ENCODE assay signal across 8 cellular contexts in the genomic region with DNA sequence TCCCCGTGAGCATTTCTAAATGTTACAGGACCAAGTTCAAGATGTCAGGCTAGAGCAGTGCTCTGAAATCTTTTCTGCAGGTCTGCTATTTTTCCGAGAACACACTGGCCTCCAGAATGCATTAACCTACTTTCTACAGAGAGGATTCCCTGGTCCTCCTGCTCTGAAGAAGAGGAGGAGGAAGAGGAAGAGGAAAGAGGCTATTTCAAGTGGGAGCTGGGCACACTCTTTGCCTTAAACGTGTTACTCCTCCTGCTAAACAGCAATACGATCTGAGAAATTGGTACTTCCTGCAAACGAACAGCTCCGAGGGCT.
DNase-seq lines count a peak whose midpoint lies in the region; ATAC-seq, FAIRE-seq and TF ChIP-seq lines count a peak whose summit lies in the region.

No MANE protein-coding gene starts in this region.

- no peaks in the 10 kb centered on the region for H3K36me3 Mint-ChIP-seq in CD4-positive, alpha-beta T cell (ENCODE audit: low read depth)

- peaks cover 11% of the 10 kb centered on the region for H3K23me2 ChIP-seq in H1 (ENCODE audit: low read depth, low read length)

- H3K9ac ChIP-seq in NT2/D1 (ENCODE audit: insufficient read length, low read depth) (peak overlapping the region; percentile 71), H1 (replicated peaks in 1 of 4; ENCODE audit: extremely low read depth in 1 of 4, low read depth in 3 of 4, low read length in 3 of 4) (peak overlapping the region in 2 of 4 experiments; percentile 6 to 51; a peak in 3 of 7 replicates)

- H2BK12ac ChIP-seq in H1 (ENCODE audit: low read depth, low read length) = no peak overlapping the region

- H4K5ac ChIP-seq in H1 (ENCODE audit: insufficient read length, low read depth, low read length) = no peak overlapping the region

- H3K18ac ChIP-seq in H1 (ENCODE audit: extremely low read depth, low read length) = no peak overlapping the region

- H3K9me3 ChIP-seq in CD4-positive, alpha-beta T cell (ENCODE audit: control insufficient read depth, low read length) = no peaks in the 10 kb centered on the region
- H3K9me3 ChIP-seq in NT2/D1 (ENCODE audit: insufficient read depth, low read length) (no peaks in the 10 kb centered on the region), H1 (ENCODE audit: insufficient read depth in 2 of 2, low read depth in 1 of 2, low read length in 1 of 2) (no peaks in the 10 kb centered on the region)

- peaks cover 100% of the 10 kb centered on the region for H3K27me3 Mint-ChIP-seq in CD4-positive, alpha-beta T cell

- no peaks in the 10 kb centered on the region for H3K36me3 ChIP-seq in NT2/D1 (ENCODE audit: insufficient read depth, insufficient read length, low read length)
- no peaks in the 10 kb centered on the region for H3K36me3 ChIP-seq in H1 (ENCODE audit: control insufficient read depth in 2 of 4, insufficient read depth in 4 of 4, low read length in 3 of 4)

- FAIRE-seq in H1 (lab: Jason Lieb, UNC) = no peak

- H2AFZ ChIP-seq in H1 (ENCODE audit: low read length) = peak overlapping the region; percentile 95

- WGBS in H1 (ENCODE audit: extremely low coverage in 1 of 2, insufficient coverage in 1 of 2, insufficient read length in 1 of 2, insufficient replicate concordance in 2 of 2, low coverage in 1 of 2, low lambda C conversion rate in 2 of 2, missing lambda C conversion rate in 1 of 2), 2 experiments = 20% methylated on average over 6 of the region's 6 CpGs; no CpG with 5 or more reads in 1 of the 2 experiments

- no peak for DNase-seq in CD4-positive, alpha-beta T cell
- DNase-seq in NT2/D1 (ENCODE audit: low read depth, low spot score) = no peak
- no peak for DNase-seq in H1 (ENCODE audit: low read depth in 1 of 2, low spot score in 2 of 2)
- DNase-seq in omental fat pad (ENCODE audit: low spot score) = no peak
- DNase-seq in D341Med (ENCODE audit: low spot score) = no peak
- DNase-seq in NCI-H526 treated with DMSO at 0.1 percent for 48 hours (lab: John Stamatoyannopoulos, UW) = no peak

- no peak overlapping the region for H3K56ac ChIP-seq in H1 (replicated peaks; ENCODE audit: insufficient read length, low read depth, low read length)

- H3K4me3 ChIP-seq in NT2/D1 (ENCODE audit: insufficient read length, low read depth) (peak overlapping the region; percentile 52), H1 (ENCODE audit: extremely low read depth in 1 of 4, insufficient read depth in 2 of 4, low read depth in 3 of 4, low read length in 4 of 4) (peak overlapping the region; percentile 61 to 82 (median 68))

- peaks cover 62% of the 10 kb centered on the region for H3K27me3 ChIP-seq in CD4-positive, alpha-beta T cell (ENCODE audit: control insufficient read depth, insufficient read depth, low read length)
- H3K27me3 ChIP-seq in NT2/D1 (ENCODE audit: insufficient read depth, insufficient read length) = peaks cover 29% of the 10 kb centered on the region
- peaks cover 0 to 12% (median 2%) of the 10 kb centered on the region in 4 experiments; a peak in 3 of 7 replicates for H3K27me3 ChIP-seq in H1 (replicated peaks in 1 of 4; ENCODE audit: control insufficient read depth in 3 of 4, extremely low read depth in 1 of 4, insufficient read depth in 3 of 4, low read length in 3 of 4)

- H3K4me2 ChIP-seq in H1 (ENCODE audit: insufficient read depth in 1 of 2, low read depth in 2 of 2, low read length in 2 of 2) = peak overlapping the region; percentile 96 to 98

- H3K4ac ChIP-seq in H1 (replicated peaks; ENCODE audit: insufficient read length, low read depth, low read length) = no peak overlapping the region

- H3K27ac Mint-ChIP-seq in CD4-positive, alpha-beta T cell = no peak overlapping the region

- POLR2A ChIA-PET in CD4-positive, alpha-beta T cell (lab: Charles Lee) = interaction anchor here (2.4 kb wide), 1 partner anchor 12 kb away, joined by 19 read pairs; no protein-coding TSS in a partner anchor
- POLR2A ChIA-PET in H1 (lab: Charles Lee; ENCODE audit: partially characterized antibody) = interaction anchor here (0.6 to 4.3 kb wide), 4 partner anchors 10 to 24 kb away, joined by 3 to 63 read pairs (median 6); no protein-coding TSS in a partner anchor

- H2BK120ac ChIP-seq in H1 (replicated peaks; ENCODE audit: low read depth, low read length) = no peak overlapping the region

- no peak for TF ChIP-seq CTCF in CD4-positive, alpha-beta T cell (IDR thresholded peaks at IDR 0.05)
- no peak for TF ChIP-seq CTCF in H1 (IDR thresholded peaks at IDR 0.05; ENCODE audit: control extremely low read depth in 1 of 3, insufficient read depth in 1 of 3, low read depth in 1 of 3, low read length in 3 of 3)
- no peak for TF ChIP-seq CTCF in omental fat pad (IDR thresholded peaks at IDR 0.05)

- no peak for TF ChIP-seq RAD21 in H1 (IDR thresholded peaks at IDR 0.05 in 1 of 2, conservative IDR thresholded peaks at IDR 0.05 in 1 of 2; ENCODE audit: low read depth in 2 of 2, low read length in 2 of 2)

- H4K20me1 ChIP-seq in H1 (replicated peaks in 1 of 2; ENCODE audit: control insufficient read depth in 1 of 2, insufficient read depth in 2 of 2, low read length in 2 of 2) = no peaks in the 10 kb centered on the region

- no peaks in the 10 kb centered on the region for H3K9me3 Mint-ChIP-seq in CD4-positive, alpha-beta T cell

- no peak overlapping the region for H4K91ac ChIP-seq in H1 (replicated peaks; ENCODE audit: insufficient read length, low read length)

- CTCF ChIA-PET in CD4-positive, alpha-beta T cell (lab: Charles Lee) = interaction anchor here (1.4 to 1.8 kb wide), 2 partner anchors 11 to 24 kb away, joined by 3 to 4 read pairs; no protein-coding TSS in a partner anchor
- CTCF ChIA-PET in H1 (lab: Charles Lee; ENCODE audit: partially characterized antibody) = interaction anchor here (0.7 to 2.7 kb wide), 6 partner anchors 12 to 386 kb away, joined by 3 to 8 read pairs (median 4); no protein-coding TSS in a partner anchor

- H2BK15ac ChIP-seq in H1 (ENCODE audit: low read length) = no peak overlapping the region

- H3K79me2 ChIP-seq in H1 (ENCODE audit: control insufficient read depth in 1 of 2, insufficient read depth in 2 of 2, low read length in 2 of 2) = no peaks in the 10 kb centered on the region

- no peak overlapping the region for H3K14ac ChIP-seq in H1 (ENCODE audit: insufficient read length)

- no peaks in the 10 kb centered on the region for H3K4me1 ChIP-seq in NT2/D1 (ENCODE audit: insufficient read depth, insufficient read length)
- peaks cover 0 to 6% (median 1%) of the 10 kb centered on the region in 4 experiments; a peak in 3 of 7 replicates for H3K4me1 ChIP-seq in H1 (replicated peaks in 1 of 4; ENCODE audit: control insufficient read depth in 3 of 4, insufficient read depth in 4 of 4, low read length in 3 of 4)

- ATAC-seq in CD4-positive, alpha-beta T cell (ENCODE audit: poor library complexity) = peak; percentile 64
- peak; percentile 57 for ATAC-seq in omental fat pad (ENCODE audit: low FRiP score)
- ATAC-seq in HG03175 (IDR thresholded peaks at IDR 0.05; ENCODE audit: unreplicated experiment) = no peak
- ATAC-seq in GM18909 (IDR thresholded peaks at IDR 0.05; ENCODE audit: poor library complexity, unreplicated experiment) = no peak

- no peaks in the 10 kb centered on the region for H3K79me1 ChIP-seq in H1 (ENCODE audit: low read depth, low read length)

- H3K23ac ChIP-seq in H1 (ENCODE audit: insufficient read length) = no peak overlapping the region

- H3K4me3 Mint-ChIP-seq in CD4-positive, alpha-beta T cell = peak overlapping the region; percentile 77

- H2BK20ac ChIP-seq in H1 (ENCODE audit: low read length) = no peak overlapping the region

- H2BK5ac ChIP-seq in H1 (ENCODE audit: low read depth, low read length) = no peak overlapping the region

- no peak overlapping the region for H2AK5ac ChIP-seq in H1 (ENCODE audit: low read depth, low read length)

- peak in 1 of 2 experiments; percentile 14; a peak in 1 of 3 replicates for TF ChIP-seq POLR2A in H1 (IDR thresholded peaks at IDR 0.05; ENCODE audit: control extremely low read depth in 1 of 2, low read depth in 2 of 2, low read length in 2 of 2)

- H4K8ac ChIP-seq in H1 (ENCODE audit: extremely low read depth, insufficient read depth, low read length) = no peak overlapping the region

- TF ChIP-seq EP300 in H1 (IDR thresholded peaks at IDR 0.05; ENCODE audit: borderline replicate concordance in 1 of 2, low read depth in 2 of 2, low read length in 2 of 2) = no peak

- H3K4me1 Mint-ChIP-seq in CD4-positive, alpha-beta T cell (ENCODE audit: low read depth) = peaks cover 17% of the 10 kb centered on the region

- intact Hi-C loops in CD4-positive, alpha-beta T cell (cut with DNase I, micrococcal nuclease) = no loop called here

- H3K27ac ChIP-seq in CD4-positive, alpha-beta T cell (ENCODE audit: low read depth, low read length) = no peak overlapping the region
- H3K27ac ChIP-seq in H1 (ENCODE audit: low read depth, low read length) = no peak overlapping the region

TF ChIP-seq in H1, 55 proteins besides CTCF, POLR2A, EP300 and RAD21:
- TF ChIP-seq EGR1 (IDR thresholded peaks at IDR 0.05; ENCODE audit: borderline replicate concordance, low read depth, low read length) (no peak), ZNF274 (IDR thresholded peaks at IDR 0.05; ENCODE audit: borderline replicate concordance, extremely low read depth, low read length) (no peak), RXRA (IDR thresholded peaks at IDR 0.05; ENCODE audit: insufficient read depth, low read depth, low read length) (no peak), JUND (IDR thresholded peaks at IDR 0.05; ENCODE audit: low read length) (no peak), SIN3A (conservative IDR thresholded peaks at IDR 0.05 in 1 of 2, IDR thresholded peaks at IDR 0.05 in 1 of 2; ENCODE audit: low read depth in 1 of 2, low read length in 2 of 2) (no peak)
- TF ChIP-seq, protein P1, sequence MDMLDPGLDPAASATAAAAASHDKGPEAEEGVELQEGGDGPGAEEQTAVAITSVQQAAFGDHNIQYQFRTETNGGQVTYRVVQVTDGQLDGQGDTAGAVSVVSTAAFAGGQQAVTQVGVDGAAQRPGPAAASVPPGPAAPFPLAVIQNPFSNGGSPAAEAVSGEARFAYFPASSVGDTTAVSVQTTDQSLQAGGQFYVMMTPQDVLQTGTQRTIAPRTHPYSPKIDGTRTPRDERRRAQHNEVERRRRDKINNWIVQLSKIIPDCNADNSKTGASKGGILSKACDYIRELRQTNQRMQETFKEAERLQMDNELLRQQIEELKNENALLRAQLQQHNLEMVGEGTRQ (IDR thresholded peaks at IDR 0.05; ENCODE audit: low read length) = no peak

Comparison
In these comparisons a context has a peak if more than half of its experiments do, and no peak if none do; other contexts are left out.
1. ATAC-seq: peak in CD4-positive, alpha-beta T cell (single experiment) and omental fat pad (single experiment); none in HG03175 (single experiment) and GM18909 (single experiment).